Comparison of ENCODE assay signal across 9 cellular contexts in genomic region chr2:189685540-189686229, GRCh38. TPM values are rescaled to one million over a fixed set of nuclear protein-coding genes. Genes with fewer than 3 reads are reported as not detected.
A peak's percentile ranks its signal among the peaks of the same experiment; 100 is the strongest.
DNase-seq lines count a peak whose midpoint lies in the region; ATAC-seq and TF ChIP-seq lines count a peak whose summit lies in the region.
"Had no signal": no experiment of that assay in that cellular context is flagged by ENCODE, and none has a peak within 500 bp of the region (broad histone marks: within the 10 kb centered on the region; RNA-seq: fewer than 3 reads in every experiment).

No MANE protein-coding gene starts in this region.

- no peaks in the 10 kb centered on the region for H3K9me3 ChIP-seq in psoas muscle

- intact Hi-C loops in psoas muscle (cut with DNase I), result no loop called here

- TF ChIP-seq CTCF in psoas muscle (IDR thresholded peaks at IDR 0.05), result no peak

- peaks cover 0 to 8% of the 10 kb centered on the region in 2 donors for H3K36me3 ChIP-seq in psoas muscle (ENCODE audit: insufficient read depth in 1 of 2, low read depth in 1 of 2)

- no peak overlapping the region for H3K4me3 ChIP-seq in psoas muscle

- H3K4me1 ChIP-seq in psoas muscle, result peaks cover 3% of the 10 kb centered on the region

- no peak overlapping the region for H3K27ac ChIP-seq in psoas muscle

- DNase-seq in AG20443 (ENCODE audit: low spot score) (peak; percentile 40), H4 (ENCODE audit: low spot score) (peak; percentile 55), NCI-H226 (peak; percentile 71), fibroblast of the conjunctiva (ENCODE audit: low read depth) (peak; percentile 35), activated gamma-delta T cell (lab: John Stamatoyannopoulos, UW) (no peak), psoas muscle (no peak), NCI-H510A (lab: John Stamatoyannopoulos, UW) (no peak)
- no peak for DNase-seq in stimulated activated naive CD8-positive, alpha-beta T cell treated with anti-CD3 and anti-CD28 coated beads, Interleukin-15, Interleukin-2, amounts not matched to agents 100 U/mL and 50 U/mL, for 24 hours
- DNase-seq: activated CD4-positive, alpha-beta T cell treated with anti-CD3 and anti-CD28 coated beads for 4 hours had no signal

- no peaks in the 10 kb centered on the region for H3K27me3 ChIP-seq in psoas muscle (ENCODE audit: insufficient read depth in 3 of 3, low read length in 2 of 3)

- 50 to 67% (median 63%) methylated on average over 2 of the region's 2 CpGs for WGBS in psoas muscle, 3 donors

- ATAC-seq in psoas muscle, result no peak
- ATAC-seq in stimulated activated naive CD8-positive, alpha-beta T cell treated with anti-CD3 and anti-CD28 coated beads, Interleukin-15, Interleukin-2, amounts not matched to agents 100 U/mL and 50 U/mL, for 24 hours, result no peak

RNA-seq across cellular contexts. Expression of gene ANKAR, which starts 11.2 kb away (rescaled TPM):
- 0.14 and 1.0 TPM in 2 replicates for total RNA-seq in H4 (2014; rRNA removed; shearing (Covaris generic))
- total RNA-seq in psoas muscle, result 1 to 10 TPM; 4.1 to 8.7 (median 6.0) TPM
- 1 to 10 TPM in 1 of 3 donors, under 1 TPM in 2; 0.72 to 3.6 (median 0.98) TPM for polyA plus RNA-seq in psoas muscle

RNA-seq across cellular contexts. Expression of gene ASNSD1, which starts 24.4 kb away (rescaled TPM):
- total RNA-seq in H4 (2014; rRNA removed; shearing (Covaris generic)), result 62.1 and 69.1 TPM in 2 replicates
- total RNA-seq in psoas muscle, result 10 to 100 TPM; 50.8 to 67.0 (median 62.0) TPM
- polyA plus RNA-seq in psoas muscle, result 100 to 1,000 TPM in 1 of 3 donors, 10 to 100 TPM in 2; 57.9 to 148 (median 66.6) TPM

Comparison
In these comparisons a context has a peak if more than half of its experiments do, and no peak if none do; other contexts are left out.
1. DNase-seq: peak in AG20443 (single experiment), H4 (single experiment), NCI-H226 (single experiment) and fibroblast of the conjunctiva (single experiment); none in activated gamma-delta T cell (single experiment), psoas muscle (0 of 2), stimulated activated naive CD8-positive, alpha-beta T cell treated with anti-CD3 and anti-CD28 coated beads, Interleukin-15, Interleukin-2, amounts not matched to agents 100 U/mL and 50 U/mL, for 24 hours (single experiment) and NCI-H510A (single experiment).